12 cellular contexts compared by ENCODE assay signal in genomic region chr6:155333414-155333813, GRCh38. TPM values are rescaled to one million over a fixed set of nuclear protein-coding genes. Genes with fewer than 3 reads are reported as not detected.
DNase-seq lines count a peak whose midpoint lies in the region; ATAC-seq and TF ChIP-seq lines count a peak whose summit lies in the region.
"Had no signal": no experiment of that assay in that cellular context is flagged by ENCODE, and none has a peak within 500 bp of the region (broad histone marks: within the 10 kb centered on the region; RNA-seq: fewer than 3 reads in every experiment).

No MANE protein-coding gene starts in this region.

- no peak for TF ChIP-seq CTCF in CD8-positive, alpha-beta T cell (IDR thresholded peaks at IDR 0.05)
- no peak for TF ChIP-seq CTCF in transverse colon (IDR thresholded peaks at IDR 0.05)

- H3K36me3 ChIP-seq in CD8-positive, alpha-beta T cell (ENCODE audit: insufficient read depth, low read length) = no peaks in the 10 kb centered on the region
- no peaks in the 10 kb centered on the region for H3K36me3 ChIP-seq in transverse colon

- 48 to 66% methylated on average over 5 of the region's 5 CpGs for WGBS in transverse colon (ENCODE audit: low coverage in 1 of 2), 2 donors

- no peak for TF ChIP-seq POLR2A in transverse colon (IDR thresholded peaks at IDR 0.05)

- H3K4me1 Mint-ChIP-seq in CD8-positive, alpha-beta T cell (ENCODE audit: low read depth) = peaks cover 26% of the 10 kb centered on the region
- peaks cover 12% of the 10 kb centered on the region for H3K4me1 Mint-ChIP-seq in activated T-helper 17 cell treated with anti-CD3 and anti-CD28 coated beads, Interleukin-2, amount 50 U/mL, for 72 hours

- peak overlapping the region; percentile 64 for H3K27ac Mint-ChIP-seq in CD8-positive, alpha-beta T cell
- peak overlapping the region; percentile 34 for H3K27ac Mint-ChIP-seq in activated T-helper 17 cell treated with anti-CD3 and anti-CD28 coated beads, Interleukin-2, amount 50 U/mL, for 72 hours

- H3K4me3 ChIP-seq in CD8-positive, alpha-beta T cell (ENCODE audit: low read depth, low read length) = no peak overlapping the region
- H3K4me3 ChIP-seq in transverse colon = no peak overlapping the region
- H3K4me3 ChIP-seq: dorsolateral prefrontal cortex had no signal

- POLR2A ChIA-PET in CD8-positive, alpha-beta T cell (lab: Charles Lee) = interaction anchor here (0.6 kb wide), 1 partner anchor 641 kb away, joined by 3 read pairs; no protein-coding TSS in a partner anchor

- no peak for DNase-seq in CD8-positive, alpha-beta T cell
- no peak for DNase-seq in NOMO-1 (lab: John Stamatoyannopoulos, UW; ENCODE audit: unreplicated experiment in 2 of 2)
- no peak for DNase-seq in NCI-H748 treated with DMSO at 0.1 percent for 48 hours (lab: John Stamatoyannopoulos, UW)
- DNase-seq in transverse colon = no peak
- no peak for DNase-seq in NCI-H187 (lab: John Stamatoyannopoulos, UW)
- DNase-seq: DMS153, dorsolateral prefrontal cortex, NCI-H2171, retina had no signal

- H3K36me3 Mint-ChIP-seq in CD8-positive, alpha-beta T cell = no peaks in the 10 kb centered on the region
- no peaks in the 10 kb centered on the region for H3K36me3 Mint-ChIP-seq in activated T-helper 17 cell treated with anti-CD3 and anti-CD28 coated beads, Interleukin-2, amount 50 U/mL, for 72 hours (ENCODE audit: low read depth)

- H3K27ac ChIP-seq in CD8-positive, alpha-beta T cell (ENCODE audit: low read depth, low read length) = no peak overlapping the region
- H3K27ac ChIP-seq in transverse colon = no peak overlapping the region
- H3K27ac ChIP-seq: dorsolateral prefrontal cortex had no signal

- H3K27me3 ChIP-seq in CD8-positive, alpha-beta T cell (ENCODE audit: insufficient read depth, low read length) = no peaks in the 10 kb centered on the region
- no peaks in the 10 kb centered on the region for H3K27me3 ChIP-seq in transverse colon
- H3K27me3 ChIP-seq: dorsolateral prefrontal cortex had no signal

- H3K4me1 ChIP-seq in CD8-positive, alpha-beta T cell (ENCODE audit: insufficient read depth, low read length) = peaks cover 11% of the 10 kb centered on the region
- no peaks in the 10 kb centered on the region for H3K4me1 ChIP-seq in transverse colon

- TF ChIP-seq EP300 in transverse colon (IDR thresholded peaks at IDR 0.05; ENCODE audit: low read depth) = no peak

- ATAC-seq in CD8-positive, alpha-beta T cell = no peak
- peak; percentile 69 for ATAC-seq in GM19025 (IDR thresholded peaks at IDR 0.05; ENCODE audit: low read depth, unreplicated experiment)
- peak; percentile 66 for ATAC-seq in HG02938 (IDR thresholded peaks at IDR 0.05; ENCODE audit: unreplicated experiment)
- peak; percentile 87 for ATAC-seq in activated T-helper 17 cell treated with anti-CD3 and anti-CD28 coated beads, Interleukin-2, amount 50 U/mL, for 72 hours (replicated peaks)

- CTCF ChIA-PET in CD8-positive, alpha-beta T cell (lab: Charles Lee) = no interaction called here

- peak overlapping the region; percentile 20 for H3K4me3 Mint-ChIP-seq in CD8-positive, alpha-beta T cell
- H3K4me3 Mint-ChIP-seq in activated T-helper 17 cell treated with anti-CD3 and anti-CD28 coated beads, Interleukin-2, amount 50 U/mL, for 72 hours = peak overlapping the region; percentile 29

- no peaks in the 10 kb centered on the region for H3K9me3 ChIP-seq in CD8-positive, alpha-beta T cell (ENCODE audit: low read length)
- H3K9me3 ChIP-seq in transverse colon = peaks cover 0 to 6% of the 10 kb centered on the region in 2 donors

- intact Hi-C loops in CD8-positive, alpha-beta T cell (cut with DNase I, micrococcal nuclease) = no loop called here
- intact Hi-C loops in transverse colon (cut with DNase I; ENCODE audit: low total_unique reads) = no loop called here

- H3K9me3 Mint-ChIP-seq in CD8-positive, alpha-beta T cell = peaks cover 8% of the 10 kb centered on the region
- peaks cover 4% of the 10 kb centered on the region for H3K9me3 Mint-ChIP-seq in activated T-helper 17 cell treated with anti-CD3 and anti-CD28 coated beads, Interleukin-2, amount 50 U/mL, for 72 hours

- in situ Hi-C loops in transverse colon (cut with MboI; ENCODE audit: low pct_ligation_motif_present in 1 of 4, low pct_unique_long_range_greater_than_20kb in 1 of 4, low sequenced_read_pairs in 3 of 4) = loop anchor here in 3 of 4 donors (25.0 kb wide), 3 partner anchors 204 to 1229 kb away; no protein-coding TSS in a partner anchor

- H3K27me3 Mint-ChIP-seq in CD8-positive, alpha-beta T cell (ENCODE audit: low read depth) = no peaks in the 10 kb centered on the region
- H3K27me3 Mint-ChIP-seq in activated T-helper 17 cell treated with anti-CD3 and anti-CD28 coated beads, Interleukin-2, amount 50 U/mL, for 72 hours = no peaks in the 10 kb centered on the region

RNA-seq across cellular contexts. Expression of gene TFB1M, which starts 19.1 kb away (rescaled TPM):
- 1 to 10 TPM; 6.3 to 7.9 TPM for total RNA-seq in CD8-positive, alpha-beta T cell
- total RNA-seq in activated T-helper 17 cell treated with anti-CD3 and anti-CD28 coated beads, Interleukin-2, amount 50 U/mL, for 72 hours = 10 to 100 TPM; 38.6 to 48.9 TPM
- total RNA-seq in transverse colon = 10 to 100 TPM in 3 of 4 donors, 1 to 10 TPM in 1; 3.2 to 43.4 (median 16.5) TPM
